ENCODE assay signal across 1 cellular context in the genomic region with DNA sequence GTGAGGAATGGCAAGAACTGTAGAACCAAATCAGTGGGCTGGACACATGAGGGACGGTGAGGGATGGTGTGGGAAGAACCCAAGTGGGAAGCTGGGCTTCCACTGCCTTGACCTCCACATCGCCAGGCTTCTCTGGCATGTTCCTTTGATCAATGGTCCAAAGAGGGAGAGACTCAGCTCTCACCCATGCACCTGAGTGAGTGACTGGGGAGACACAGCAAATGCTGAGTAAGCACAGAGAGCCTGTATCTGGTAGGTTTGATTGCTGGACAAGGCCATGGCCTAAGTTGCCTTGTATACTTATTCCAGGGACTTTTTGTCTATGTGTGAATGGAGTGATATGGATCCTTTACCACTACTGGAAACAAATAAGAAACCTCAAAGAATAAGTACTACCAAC.
TF ChIP-seq lines count a peak whose summit lies in the region.

No MANE protein-coding gene starts in this region.

TF ChIP-seq in IMR-90, 13 proteins besides CTCF, POLR2A, EP300 and RAD21 (continued from another document):
- no peak for TF ChIP-seq USF2 (IDR thresholded peaks at IDR 0.05; ENCODE audit: low read depth, low read length)
